ENCODE assay signal across 9 cellular contexts in the genomic region with DNA sequence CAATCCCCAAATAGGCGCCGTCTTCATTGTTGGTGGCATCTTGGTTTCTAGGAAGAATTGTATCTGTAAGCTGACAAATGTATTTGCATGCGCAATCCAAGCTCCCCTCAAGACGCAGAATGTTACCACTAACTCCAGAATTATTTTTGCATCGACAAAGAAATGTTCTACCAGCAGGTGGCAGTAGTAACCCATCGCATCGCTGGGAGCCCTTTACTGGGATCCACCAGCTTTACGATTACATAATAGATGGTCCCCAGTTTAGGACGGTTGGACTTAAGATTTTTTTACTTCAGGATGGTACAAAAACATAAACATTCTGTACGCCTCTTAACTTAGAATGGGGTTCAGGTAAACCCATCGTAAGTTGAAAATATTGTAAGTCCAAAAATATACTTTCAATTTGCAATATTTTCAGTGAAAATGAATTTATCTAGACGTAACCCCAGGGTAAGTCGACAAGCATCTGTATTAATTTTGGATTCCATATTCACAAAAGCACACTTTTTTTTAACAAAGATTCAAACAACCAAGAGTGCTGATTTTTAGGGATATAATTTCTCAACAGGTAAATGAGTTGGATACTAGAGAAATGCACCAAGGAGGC.
DNase-seq lines count a peak whose midpoint lies in the region; TF ChIP-seq lines count a peak whose summit lies in the region.
"Had no signal": no experiment of that assay in that cellular context is flagged by ENCODE, and none has a peak within 500 bp of the region (broad histone marks: within the 10 kb centered on the region; RNA-seq: fewer than 3 reads in every experiment).

No MANE protein-coding gene starts in this region.

- H3K36me3 ChIP-seq in HAP-1 (replicated peaks), result no peaks in the 10 kb centered on the region
- no peaks in the 10 kb centered on the region for H3K36me3 ChIP-seq in fibroblast of lung (ENCODE audit: control insufficient read depth, insufficient read depth, low read length)

- 0 out of 2 replicates have a peak, but pooled peaks cover 2% of the 10 kb centered on the region for H3K9me3 ChIP-seq in HAP-1
- no peaks in the 10 kb centered on the region for H3K9me3 ChIP-seq in fibroblast of lung (ENCODE audit: control insufficient read depth, insufficient read depth, low read depth, low read length)

- H3K9ac ChIP-seq in fibroblast of lung (ENCODE audit: insufficient read depth, low read length), result no peak overlapping the region

- in situ Hi-C loops in HAP-1 (cut with MboI; ENCODE audit: low sequenced_read_pairs), result loop anchor here (25.0 kb wide), 1 partner anchor 832 kb away; no protein-coding TSS in a partner anchor

- H3K4me1 ChIP-seq in HAP-1 (no peaks in the 10 kb centered on the region), fibroblast of lung (ENCODE audit: control insufficient read depth, extremely low read depth, insufficient read depth, low read length) (no peaks in the 10 kb centered on the region)

- no peaks in the 10 kb centered on the region for H4K20me1 ChIP-seq in fibroblast of lung (ENCODE audit: control insufficient read depth, extremely low read depth, insufficient read depth, low read length)

- H3K4me1 Mint-ChIP-seq in neural crest cell, result no peaks in the 10 kb centered on the region
- H3K4me1 Mint-ChIP-seq: activated B cell treated with CpG ODN at 0.5 μM for 24 hours had no signal

- H3K9me3 Mint-ChIP-seq in neural crest cell, result no peaks in the 10 kb centered on the region
- H3K9me3 Mint-ChIP-seq: activated B cell treated with CpG ODN at 0.5 μM for 24 hours had no signal

- H3K4me3 ChIP-seq in HAP-1 (no peak overlapping the region), fibroblast of lung (replicated peaks in 1 of 4; ENCODE audit: control extremely low read depth in 1 of 4, insufficient read depth in 1 of 4, low read depth in 3 of 4, low read length in 4 of 4) (no peak overlapping the region)

- DNase-seq in DMS79 (lab: John Stamatoyannopoulos, UW), result peak; percentile 12
- peak; percentile 65 to 81 for DNase-seq in HAP-1 (ENCODE audit: low spot score in 2 of 2)
- DNase-seq in NCI-H2196 (lab: John Stamatoyannopoulos, UW; ENCODE audit: unreplicated experiment), result peak; percentile 78
- DNase-seq in activated CD4-positive, alpha-beta T cell treated with anti-CD3 and anti-CD28 coated beads, Interleukin-2, amount 50 U/mL, for 48 hours, result peak; percentile 39 to 48
- DNase-seq in fibroblast of lung (ENCODE audit: low read depth in 2 of 2), result peak; percentile 15 to 37
- peak; percentile 70 for DNase-seq in neural crest cell (ENCODE audit: low read depth, low spot score)
- no peak for DNase-seq in dedifferentiated amniotic fluid mesenchymal stem cell (ENCODE audit: extremely low spot score)
- DNase-seq in activated naive CD4-positive, alpha-beta T cell (lab: John Stamatoyannopoulos, UW), result no peak
- DNase-seq: activated B cell treated with CpG ODN at 0.5 μM for 24 hours had no signal

- peak; percentile 72 to 77 for TF ChIP-seq CTCF in fibroblast of lung (conservative IDR thresholded peaks at IDR 0.05 in 1 of 2, IDR thresholded peaks at IDR 0.05 in 1 of 2; ENCODE audit: low read depth in 1 of 2, low read length in 2 of 2)
- TF ChIP-seq CTCF in neural crest cell (conservative IDR thresholded peaks at IDR 0.05), result peak; percentile 93

- peaks cover 7% of the 10 kb centered on the region for H3K27me3 Mint-ChIP-seq in neural crest cell (ENCODE audit: low read depth)
- H3K27me3 Mint-ChIP-seq: activated B cell treated with CpG ODN at 0.5 μM for 24 hours had no signal

- H3K36me3 Mint-ChIP-seq in neural crest cell (ENCODE audit: low read depth), result no peaks in the 10 kb centered on the region

- H3K27ac Mint-ChIP-seq in neural crest cell (ENCODE audit: unreplicated experiment), result no peak overlapping the region
- H3K27ac Mint-ChIP-seq: activated B cell treated with CpG ODN at 0.5 μM for 24 hours had no signal

- H3K27ac ChIP-seq in fibroblast of lung (ENCODE audit: insufficient read depth, low read length), result no peak overlapping the region

- no peak overlapping the region for H3K4me2 ChIP-seq in fibroblast of lung (ENCODE audit: extremely low read depth, insufficient read depth, low read length)

- H2AFZ ChIP-seq in fibroblast of lung (ENCODE audit: low read length), result no peak overlapping the region

- H3K4me3 Mint-ChIP-seq in neural crest cell, result no peak overlapping the region
- H3K4me3 Mint-ChIP-seq: activated B cell treated with CpG ODN at 0.5 μM for 24 hours had no signal

- H3K79me2 ChIP-seq in fibroblast of lung (ENCODE audit: control insufficient read depth, insufficient read depth, low read length), result no peaks in the 10 kb centered on the region

- no peaks in the 10 kb centered on the region for H3K27me3 ChIP-seq in HAP-1 (ENCODE audit: low read depth)
- H3K27me3 ChIP-seq in fibroblast of lung (ENCODE audit: control insufficient read depth, insufficient read depth, low read length), result no peaks in the 10 kb centered on the region

Comparison
In these comparisons a context has a peak if more than half of its experiments do, and no peak if none do; other contexts are left out.
1. DNase-seq: peak in DMS79 (single experiment), HAP-1 (2 of 2), NCI-H2196 (single experiment), activated CD4-positive, alpha-beta T cell treated with anti-CD3 and anti-CD28 coated beads, Interleukin-2, amount 50 U/mL, for 48 hours (2 of 2), fibroblast of lung (2 of 2) and neural crest cell (single experiment); none in dedifferentiated amniotic fluid mesenchymal stem cell (single experiment) and activated naive CD4-positive, alpha-beta T cell (0 of 4).